1 cellular context compared by ENCODE assay signal in the genomic region with DNA sequence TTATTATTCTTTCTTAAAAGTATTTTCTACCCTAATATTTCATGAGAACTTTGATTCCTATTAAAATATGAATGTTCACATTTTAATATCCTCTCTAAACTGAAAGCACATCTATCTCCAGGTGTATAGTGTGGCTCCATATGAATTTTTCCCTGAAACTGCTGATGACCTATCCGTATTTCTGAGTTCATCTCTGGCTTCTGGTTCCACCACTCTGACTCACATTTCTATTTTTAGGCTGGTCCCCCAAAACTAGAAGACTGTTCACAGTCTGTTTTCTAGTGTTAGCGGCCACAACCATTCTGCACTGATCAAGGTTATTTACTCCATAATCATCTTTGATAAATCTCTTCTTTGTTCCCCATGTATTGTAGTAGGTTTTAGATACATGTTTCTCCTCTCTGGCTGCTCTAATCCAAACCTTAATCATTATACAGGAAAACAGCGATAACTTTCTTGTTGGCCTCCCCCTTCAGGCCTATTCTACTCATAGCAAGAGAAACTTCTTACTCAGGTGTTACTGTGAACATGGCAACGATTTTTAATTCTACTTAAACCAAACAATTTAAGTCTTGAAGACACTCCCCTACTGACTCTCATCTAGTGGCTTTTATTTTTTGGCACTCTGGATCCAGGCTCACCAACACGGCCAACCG.
TF ChIP-seq lines count a peak whose summit lies in the region.

No MANE protein-coding gene starts in this region.

TF ChIP-seq in GM12878, 131 proteins besides CTCF, POLR2A, EP300 and RAD21 (continued from another document):
- TF ChIP-seq JUND (IDR thresholded peaks at IDR 0.05; ENCODE audit: low read depth, low read length) = no peak
